1 cellular context compared by ENCODE assay signal in genomic region chrX:132853040-132853439, GRCh38.
TF ChIP-seq lines count a peak whose summit lies in the region.

No MANE protein-coding gene starts in this region.

TF ChIP-seq in WTC11, 78 proteins besides CTCF, POLR2A, EP300 and RAD21 (continued from another document):
- TF ChIP-seq, protein P1, sequence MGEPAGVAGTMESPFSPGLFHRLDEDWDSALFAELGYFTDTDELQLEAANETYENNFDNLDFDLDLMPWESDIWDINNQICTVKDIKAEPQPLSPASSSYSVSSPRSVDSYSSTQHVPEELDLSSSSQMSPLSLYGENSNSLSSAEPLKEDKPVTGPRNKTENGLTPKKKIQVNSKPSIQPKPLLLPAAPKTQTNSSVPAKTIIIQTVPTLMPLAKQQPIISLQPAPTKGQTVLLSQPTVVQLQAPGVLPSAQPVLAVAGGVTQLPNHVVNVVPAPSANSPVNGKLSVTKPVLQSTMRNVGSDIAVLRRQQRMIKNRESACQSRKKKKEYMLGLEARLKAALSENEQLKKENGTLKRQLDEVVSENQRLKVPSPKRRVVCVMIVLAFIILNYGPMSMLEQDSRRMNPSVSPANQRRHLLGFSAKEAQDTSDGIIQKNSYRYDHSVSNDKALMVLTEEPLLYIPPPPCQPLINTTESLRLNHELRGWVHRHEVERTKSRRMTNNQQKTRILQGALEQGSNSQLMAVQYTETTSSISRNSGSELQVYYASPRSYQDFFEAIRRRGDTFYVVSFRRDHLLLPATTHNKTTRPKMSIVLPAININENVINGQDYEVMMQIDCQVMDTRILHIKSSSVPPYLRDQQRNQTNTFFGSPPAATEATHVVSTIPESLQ (CRISPR knock-in tag; IDR thresholded peaks at IDR 0.05): no peak
- no peak for TF ChIP-seq CREB1 (CRISPR knock-in tag; IDR thresholded peaks at IDR 0.05)
